ENCODE assay signal across 26 cellular contexts in genomic region chr7:119026391-119026790, GRCh38.
"Had no signal": no experiment of that assay in that cellular context is flagged by ENCODE, and none has a peak within 500 bp of the region (broad histone marks: within the 10 kb centered on the region; RNA-seq: fewer than 3 reads in every experiment).

No MANE protein-coding gene starts in this region.

- H3K36me3 ChIP-seq: esophagus muscularis mucosa, gastroesophageal sphincter, left ventricle myocardium inferior, lower lobe of right lung, right atrium auricular region, sigmoid colon, stomach, thoracic aorta, transverse colon had no signal

- H3K4me1 Mint-ChIP-seq: memory B cell; mesothelial cell of epicardium; natural killer cell; neural crest cell; stimulated activated naive B cell treated with anti-CD40 and anti-IgM and Interleukin-4, amounts not matched to agents 10 μg/mL and 1 μg/mL and 100 μg/mL, for 72 hours had no signal

- H3K4me3 Mint-ChIP-seq: memory B cell; mesothelial cell of epicardium; natural killer cell; neural crest cell; stimulated activated naive B cell treated with anti-CD40 and anti-IgM and Interleukin-4, amounts not matched to agents 10 μg/mL and 1 μg/mL and 100 μg/mL, for 72 hours had no signal

- H3K4me1 ChIP-seq: esophagus muscularis mucosa, gastroesophageal sphincter, left ventricle myocardium inferior, lower lobe of right lung, right atrium auricular region, sigmoid colon, stomach, transverse colon had no signal

- DNase-seq: cortex of kidney; effector CD8-positive, alpha-beta T cell; foreskin fibroblast; glutamatergic neuron; kidney; left cardiac atrium; left ventricle myocardium inferior; lower lobe of right lung; natural killer cell; sigmoid colon; stimulated activated CD4-positive, alpha-beta T cell treated with anti-CD3 and anti-CD28 coated beads, Interleukin-2, amount 100 ng/mL, for 24 hours; stimulated activated CD4-positive, alpha-beta T cell treated with anti-CD3 and anti-CD28 coated beads, Interleukin-4, amount 100 ng/mL, for 4 hours; stimulated activated naive B cell treated with anti-CD40 and anti-IgM and Interleukin-4, amounts not matched to agents 10 μg/mL and 1 μg/mL and 100 μg/mL, for 72 hours; stomach; transverse colon had no signal

- ATAC-seq: gastroesophageal sphincter; left cardiac atrium; lower lobe of right lung; natural killer cell; stimulated activated naive B cell treated with anti-CD40 and anti-IgM and Interleukin-4, amounts not matched to agents 10 μg/mL and 1 μg/mL and 100 μg/mL, for 72 hours had no signal

- H3K4me3 ChIP-seq: dorsolateral prefrontal cortex, esophagus muscularis mucosa, gastroesophageal sphincter, left ventricle myocardium inferior, lower lobe of right lung, right atrium auricular region, sigmoid colon, skin epidermis, stomach, thoracic aorta, transverse colon had no signal

- H3K27me3 Mint-ChIP-seq: memory B cell; stimulated activated naive B cell treated with anti-CD40 and anti-IgM and Interleukin-4, amounts not matched to agents 10 μg/mL and 1 μg/mL and 100 μg/mL, for 72 hours had no signal

- H3K9me3 ChIP-seq: transverse colon had no signal

- FAIRE-seq: endometrium, kidney had no signal

- H3K27ac Mint-ChIP-seq: memory B cell; mesothelial cell of epicardium; natural killer cell; stimulated activated naive B cell treated with anti-CD40 and anti-IgM and Interleukin-4, amounts not matched to agents 10 μg/mL and 1 μg/mL and 100 μg/mL, for 72 hours had no signal

- H3K27ac ChIP-seq: epithelial cell of prostate, esophagus muscularis mucosa, gastroesophageal sphincter, left ventricle myocardium inferior, lower lobe of right lung, right atrium auricular region, sigmoid colon, skin epidermis, stomach, thoracic aorta, transverse colon had no signal

- H3K27me3 ChIP-seq: dorsolateral prefrontal cortex, esophagus muscularis mucosa, gastroesophageal sphincter, right atrium auricular region, sigmoid colon, stomach, transverse colon had no signal
